18 cellular contexts compared by ENCODE assay signal in the genomic region with DNA sequence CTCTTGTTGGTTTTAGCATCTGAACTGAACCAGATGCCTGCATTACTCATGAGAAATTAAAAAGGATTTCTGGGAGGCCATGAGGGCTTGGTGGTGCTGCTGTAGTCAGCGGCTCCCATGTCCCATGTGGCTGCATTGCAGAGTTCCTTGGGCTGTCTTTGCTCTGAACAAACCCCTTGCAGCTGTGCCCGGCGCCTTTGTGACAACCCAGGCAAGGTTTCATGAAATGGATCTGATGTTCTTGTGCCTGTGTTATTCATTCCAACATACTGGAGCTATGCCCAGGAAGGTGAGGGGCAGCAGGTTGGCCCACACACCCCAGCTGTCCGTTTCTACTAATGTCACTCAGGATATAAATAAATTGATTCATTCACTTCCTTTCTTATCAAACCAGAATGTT. TPM values are rescaled to one million over a fixed set of nuclear protein-coding genes. Genes with fewer than 3 reads are reported as not detected.
DNase-seq lines count a peak whose midpoint lies in the region; ATAC-seq and TF ChIP-seq lines count a peak whose summit lies in the region.
"Had no signal": no experiment of that assay in that cellular context is flagged by ENCODE, and none has a peak within 500 bp of the region (broad histone marks: within the 10 kb centered on the region; RNA-seq: fewer than 3 reads in every experiment).

No MANE protein-coding gene starts in this region.

- H3K27me3 ChIP-seq in heart left ventricle (no peaks in the 10 kb centered on the region), psoas muscle (ENCODE audit: insufficient read depth in 3 of 3, low read length in 2 of 3) (no peaks in the 10 kb centered on the region)
- H3K27me3 ChIP-seq: Peyer's patch had no signal

- H3K9me3 Mint-ChIP-seq in T-cell, result no peaks in the 10 kb centered on the region

- H3K4me1 ChIP-seq in heart left ventricle, result peaks cover 0 to 8% (median 3%) of the 10 kb centered on the region in 12 donors
- H3K4me1 ChIP-seq in psoas muscle, result peaks cover 5% of the 10 kb centered on the region
- H3K4me1 ChIP-seq: Peyer's patch had no signal

- no peak for TF ChIP-seq POLR2A in heart left ventricle (IDR thresholded peaks at IDR 0.05)

- no peaks in the 10 kb centered on the region for H3K4me1 Mint-ChIP-seq in T-cell

- POLR2A ChIA-PET in T-cell (lab: Charles Lee), result interaction anchor here in 1 of 2 donors (0.7 kb wide), 1 partner anchor 11 kb away, joined by 9 read pairs; no protein-coding TSS in a partner anchor

- DNase-seq in HFF-Myc (ENCODE audit: extremely low read depth, low read depth) (peak; percentile 11), amniotic epithelial cell (ENCODE audit: low read depth) (peak; percentile 10), heart left ventricle (peak in 2 of 5 donors; percentile 32 to 34), psoas muscle (peak; percentile 72 to 89), DMS79 treated with DMSO at 0.1 percent for 48 hours (lab: John Stamatoyannopoulos, UW) (no peak), AML-193 (lab: John Stamatoyannopoulos, UW) (no peak), T-cell (no peak), HK-2 (ENCODE audit: unreplicated experiment) (no peak)
- DNase-seq: activated CD4-positive, alpha-beta T cell treated with anti-CD3 and anti-CD28 coated beads for 48 hours; activated CD8-positive, alpha-beta memory T cell treated with anti-CD3 and anti-CD28 coated beads, Interleukin-2, amount 50 U/mL, for 4 hours; activated gamma-delta T cell; foreskin melanocyte; mucosa of descending colon; NCI-H1417; occipital lobe; Peyer's patch; stimulated activated CD4-positive, alpha-beta T cell treated with anti-CD3 and anti-CD28 coated beads, Interleukin-4, amount 100 ng/mL, for 1 hour had no signal

- peaks cover 34% of the 10 kb centered on the region for H3K36me3 Mint-ChIP-seq in T-cell

- ATAC-seq in heart left ventricle (peak; percentile 67 to 90 (median 81)), psoas muscle (peak; percentile 97 to 98 (median 98)), T-cell (replicated peaks in 1 of 4) (no peak)
- ATAC-seq: left lobe of liver, mucosa of descending colon had no signal

- WGBS in heart left ventricle, 4 donors, result 28 to 62% (median 41%) methylated on average over 4 of the region's 4 CpGs
- 20 to 33% (median 22%) methylated on average over 4 of the region's 4 CpGs for WGBS in psoas muscle, 3 donors

- TF ChIP-seq CTCF in HFF-Myc (IDR thresholded peaks at IDR 0.05; ENCODE audit: low read depth, low read length, missing control alignments) (no peak), heart left ventricle (IDR thresholded peaks at IDR 0.05) (no peak), psoas muscle (IDR thresholded peaks at IDR 0.05) (no peak)

- CTCF ChIA-PET in T-cell (lab: Charles Lee), result no interaction called here

- H3K27ac ChIP-seq in heart left ventricle, result peak overlapping the region in 4 of 12 donors; percentile 12 to 43 (median 19)
- H3K27ac ChIP-seq in psoas muscle, result peak overlapping the region; percentile 84
- H3K27ac ChIP-seq: Peyer's patch had no signal

- no peak overlapping the region for H3K4me3 Mint-ChIP-seq in T-cell

- H3K9me3 ChIP-seq in heart left ventricle (no peaks in the 10 kb centered on the region), psoas muscle (no peaks in the 10 kb centered on the region)
- H3K9me3 ChIP-seq: mucosa of descending colon, Peyer's patch had no signal

- no peak overlapping the region for H3K27ac Mint-ChIP-seq in T-cell

- no peaks in the 10 kb centered on the region for H3K27me3 Mint-ChIP-seq in T-cell

- no peaks in the 10 kb centered on the region for H3K36me3 ChIP-seq in heart left ventricle
- no peaks in the 10 kb centered on the region for H3K36me3 ChIP-seq in psoas muscle (ENCODE audit: insufficient read depth in 1 of 2, low read depth in 1 of 2)
- H3K36me3 ChIP-seq: Peyer's patch had no signal

- H3K4me3 ChIP-seq in HFF-Myc (replicated peaks; ENCODE audit: low read depth, low read length), result no peak overlapping the region
- no peak overlapping the region for H3K4me3 ChIP-seq in heart left ventricle
- H3K4me3 ChIP-seq in psoas muscle, result no peak overlapping the region
- H3K4me3 ChIP-seq: mucosa of descending colon, Peyer's patch had no signal

- intact Hi-C loops in heart left ventricle (cut with DNase I) (no loop called here), psoas muscle (cut with DNase I) (loop anchor here (2.0 to 5.0 kb wide), 2 partner anchors 34 to 36 kb away; no protein-coding TSS in a partner anchor)

RNA-seq across cellular contexts. Expression of gene TGFB3, which starts 40.8 kb away (rescaled TPM):
- 10 to 100 TPM; 13.3 to 44.0 (median 32.1) TPM for total RNA-seq in heart left ventricle
- polyA plus RNA-seq in heart left ventricle, result 1 to 10 TPM; 7.9 to 8.6 TPM
- 100 to 1,000 TPM in 3 of 4 donors, 10 to 100 TPM in 1; 32.4 to 196 (median 174) TPM for total RNA-seq in psoas muscle
- polyA plus RNA-seq in psoas muscle, result 10 to 100 TPM in 2 of 3 donors, 1 to 10 TPM in 1; 9.0 to 62.7 (median 28.3) TPM
- 1 to 10 TPM; 6.4 to 9.6 (median 8.8) TPM for total RNA-seq in T-cell

RNA-seq across cellular contexts. Expression of gene IFT43, which starts 44.5 kb away (rescaled TPM):
- total RNA-seq in heart left ventricle, result 10 to 100 TPM; 22.8 to 39.7 (median 30.8) TPM
- polyA plus RNA-seq in heart left ventricle, result 10 to 100 TPM; 29.7 to 54.7 TPM
- total RNA-seq in psoas muscle, result 10 to 100 TPM; 10.4 to 23.6 (median 17.1) TPM
- 10 to 100 TPM; 14.2 to 18.5 (median 15.1) TPM for polyA plus RNA-seq in psoas muscle
- total RNA-seq in T-cell, result 10 to 100 TPM in 4 of 5 donors, 1 to 10 TPM in 1; 10.0 to 13.5 (median 11.9) TPM

Comparison
In these comparisons a context has a peak if more than half of its experiments do, and no peak if none do; other contexts are left out.
1. DNase-seq: peak in HFF-Myc (single experiment), amniotic epithelial cell (single experiment) and psoas muscle (2 of 2); none in DMS79 treated with DMSO at 0.1 percent for 48 hours (single experiment), AML-193 (0 of 2), T-cell (0 of 34) and HK-2 (single experiment).
2. ATAC-seq: peak in heart left ventricle (4 of 4) and psoas muscle (4 of 4); none in T-cell (0 of 4).
3. intact Hi-C loops: an anchor here in psoas muscle (2.0 to 5.0 kb wide); none called in heart left ventricle.